ENCODE assay signal across 20 cellular contexts in genomic region chr18:58370096-58370495, GRCh38.
DNase-seq lines count a peak whose midpoint lies in the region; ATAC-seq, FAIRE-seq and TF ChIP-seq lines count a peak whose summit lies in the region.
"Had no signal": no experiment of that assay in that cellular context is flagged by ENCODE, and none has a peak within 500 bp of the region (broad histone marks: within the 10 kb centered on the region; RNA-seq: fewer than 3 reads in every experiment).

No MANE protein-coding gene starts in this region.

- H3K27ac Mint-ChIP-seq in T-helper 17 cell (peak overlapping the region; percentile 72), neural progenitor cell (peak overlapping the region; percentile 34)
- H3K27ac Mint-ChIP-seq: B cell; CD8-positive, alpha-beta T cell had no signal

- no peaks in the 10 kb centered on the region for H3K36me3 ChIP-seq in neural progenitor cell

- FAIRE-seq in D721Med (lab: Jason Lieb, UNC), result peak; percentile 94
- FAIRE-seq: GM12878, HTR-8/SVneo had no signal

- no peaks in the 10 kb centered on the region for H3K79me2 ChIP-seq in neural progenitor cell (ENCODE audit: low read depth)

- H3K9ac ChIP-seq in neural progenitor cell, result no peak overlapping the region
- H3K9ac ChIP-seq: BLaER1 treated with 17β-estradiol and CSF1 and Interleukin-3, amounts not matched to agents 10 nM and 100 nM had no signal

- DNase-seq in D721Med (ENCODE audit: insufficient read length, low spot score) (no peak), T-helper 17 cell (no peak), left kidney (ENCODE audit: low read depth, low spot score) (peak; percentile 86), neural progenitor cell (ENCODE audit: low spot score) (no peak), MV-4-11 (lab: John Stamatoyannopoulos, UW) (no peak)
- DNase-seq in stimulated activated CD4-positive, alpha-beta T cell treated with anti-CD3 and anti-CD28 coated beads, Interleukin-4, amount 100 ng/mL, for 4 hours, result no peak
- DNase-seq: Calu3; CD8-positive, alpha-beta T cell; DMS 273 treated with DMSO at 0.1 percent for 48 hours; DMS53; DND-41; EL; GOT3; H7 had no signal

- no peaks in the 10 kb centered on the region for H3K27me3 ChIP-seq in neural progenitor cell
- H3K27me3 ChIP-seq: BLaER1 treated with 17β-estradiol and CSF1 and Interleukin-3, amounts not matched to agents 10 nM and 100 nM had no signal

- TF ChIP-seq CTCF in D721Med (IDR thresholded peaks at IDR 0.05; ENCODE audit: insufficient read depth, missing control alignments), result no peak
- TF ChIP-seq CTCF in neural progenitor cell (IDR thresholded peaks at IDR 0.05), result no peak

- no peak overlapping the region for H3K4me3 ChIP-seq in neural progenitor cell
- H3K4me3 ChIP-seq: BLaER1 treated with 17β-estradiol and CSF1 and Interleukin-3, amounts not matched to agents 10 nM and 100 nM; GM12878 had no signal

- no peak overlapping the region for H3K4me3 Mint-ChIP-seq in T-helper 17 cell
- no peak overlapping the region for H3K4me3 Mint-ChIP-seq in neural progenitor cell
- H3K4me3 Mint-ChIP-seq: B cell; CD8-positive, alpha-beta T cell had no signal

- H4K20me1 ChIP-seq in neural progenitor cell (ENCODE audit: low read depth), result peaks cover 6% of the 10 kb centered on the region
- H4K20me1 ChIP-seq: BLaER1 treated with 17β-estradiol and CSF1 and Interleukin-3, amounts not matched to agents 10 nM and 100 nM had no signal

- H3K27ac ChIP-seq in neural progenitor cell, result no peak overlapping the region
- H3K27ac ChIP-seq: BLaER1 treated with 17β-estradiol and CSF1 and Interleukin-3, amounts not matched to agents 10 nM and 100 nM had no signal

- no peak for ATAC-seq in T-helper 17 cell
- no peak for ATAC-seq in HG03432 (IDR thresholded peaks at IDR 0.05; ENCODE audit: unreplicated experiment)
- ATAC-seq: CD8-positive, alpha-beta T cell; GM12878; HCT116 had no signal

- peaks cover 6% of the 10 kb centered on the region for H3F3A ChIP-seq in neural progenitor cell (ENCODE audit: low read depth)

- H3K9me3 ChIP-seq in T-helper 17 cell (ENCODE audit: control insufficient read depth, low read length, poor library complexity, severe bottlenecking) (no peaks in the 10 kb centered on the region), neural progenitor cell (ENCODE audit: low read depth) (no peaks in the 10 kb centered on the region)

- no peak overlapping the region for H3K4me2 ChIP-seq in neural progenitor cell
- H3K4me2 ChIP-seq: BLaER1 treated with 17β-estradiol and CSF1 and Interleukin-3, amounts not matched to agents 10 nM and 100 nM had no signal

- no peak overlapping the region for H2AFZ ChIP-seq in neural progenitor cell (replicated peaks)

- no peaks in the 10 kb centered on the region for H3K9me3 Mint-ChIP-seq in neural progenitor cell
- H3K9me3 Mint-ChIP-seq: CD8-positive, alpha-beta T cell had no signal

- H3K4me1 ChIP-seq in neural progenitor cell, result peaks cover 21% of the 10 kb centered on the region

- H3K27me3 Mint-ChIP-seq in T-helper 17 cell, result peaks cover 16% of the 10 kb centered on the region
- H3K27me3 Mint-ChIP-seq in neural progenitor cell (ENCODE audit: insufficient read depth, low read depth), result peaks cover 1% of the 10 kb centered on the region
- H3K27me3 Mint-ChIP-seq: B cell had no signal

- peaks cover 5% of the 10 kb centered on the region for H3K36me3 Mint-ChIP-seq in T-helper 17 cell (ENCODE audit: low read depth)
- peaks cover 23% of the 10 kb centered on the region for H3K36me3 Mint-ChIP-seq in neural progenitor cell
- H3K36me3 Mint-ChIP-seq: CD8-positive, alpha-beta T cell had no signal

- peaks cover 16% of the 10 kb centered on the region for H3K4me1 Mint-ChIP-seq in T-helper 17 cell
- peaks cover 28% of the 10 kb centered on the region for H3K4me1 Mint-ChIP-seq in neural progenitor cell
- H3K4me1 Mint-ChIP-seq: B cell had no signal
